Comparison of ENCODE assay signal across 11 cellular contexts in the genomic region with DNA sequence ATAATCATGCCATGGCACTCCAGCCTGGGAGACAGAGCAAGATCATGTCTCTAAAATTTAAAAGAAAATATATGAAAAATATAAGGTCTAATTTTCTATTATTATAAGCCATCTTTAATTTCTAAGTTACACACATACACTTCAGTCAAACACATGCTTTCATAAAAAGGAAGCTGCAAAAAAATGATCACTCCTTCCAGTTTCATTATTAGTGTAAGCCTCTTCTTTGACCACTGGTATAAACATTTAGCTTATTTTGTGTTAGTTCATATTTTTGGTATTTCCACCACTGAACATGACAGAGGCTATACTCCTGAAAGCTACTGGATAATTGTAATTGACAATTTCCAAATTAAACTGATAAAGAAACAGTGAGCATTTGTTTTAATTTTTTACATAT.
DNase-seq lines count a peak whose midpoint lies in the region; ATAC-seq and TF ChIP-seq lines count a peak whose summit lies in the region.
"Had no signal": no experiment of that assay in that cellular context is flagged by ENCODE, and none has a peak within 500 bp of the region (broad histone marks: within the 10 kb centered on the region; RNA-seq: fewer than 3 reads in every experiment).

No MANE protein-coding gene starts in this region.

- in situ Hi-C loops in GM13976 (cut with MboI; ENCODE audit: low sequenced_read_pairs, unreplicated experiment): no loop called here

- no peaks in the 10 kb centered on the region for H3K36me3 Mint-ChIP-seq in progenitor cell of endocrine pancreas (ENCODE audit: insufficient read depth)
- H3K36me3 Mint-ChIP-seq: activated naive CD8-positive, alpha-beta T cell had no signal

- H3K9me3 Mint-ChIP-seq in progenitor cell of endocrine pancreas (ENCODE audit: low read depth): no peaks in the 10 kb centered on the region

- TF ChIP-seq CTCF in GM13976 (IDR thresholded peaks at IDR 0.05; ENCODE audit: borderline replicate concordance, control extremely low read depth, extremely low read depth, insufficient read depth, missing control alignments) (no peak), progenitor cell of endocrine pancreas (IDR thresholded peaks at IDR 0.05; ENCODE audit: unreplicated experiment) (no peak)

- peak; percentile 59 for ATAC-seq in GM19397 (IDR thresholded peaks at IDR 0.05; ENCODE audit: unreplicated experiment)
- ATAC-seq in HG02870 (IDR thresholded peaks at IDR 0.05; ENCODE audit: unreplicated experiment): peak; percentile 77
- peak; percentile 68 for ATAC-seq in HG03558 (IDR thresholded peaks at IDR 0.05; ENCODE audit: extremely low read depth, unreplicated experiment)
- ATAC-seq: Right ventricle myocardium inferior had no signal

- H3K27me3 Mint-ChIP-seq in progenitor cell of endocrine pancreas: no peaks in the 10 kb centered on the region

- H3K4me1 Mint-ChIP-seq in progenitor cell of endocrine pancreas (ENCODE audit: low read depth): no peaks in the 10 kb centered on the region

- H3K27ac Mint-ChIP-seq in progenitor cell of endocrine pancreas: no peak overlapping the region
- H3K27ac Mint-ChIP-seq: activated naive CD8-positive, alpha-beta T cell had no signal

- no peak overlapping the region for H3K4me3 Mint-ChIP-seq in progenitor cell of endocrine pancreas (ENCODE audit: low read depth)
- H3K4me3 Mint-ChIP-seq: activated naive CD8-positive, alpha-beta T cell had no signal

- DNase-seq in GM13976 (ENCODE audit: low spot score) (peak; percentile 41), DMS153 treated with DMSO at 0.1 percent for 48 hours (lab: John Stamatoyannopoulos, UW; ENCODE audit: unreplicated experiment) (no peak), progenitor cell of endocrine pancreas (ENCODE audit: low spot score, unreplicated experiment) (no peak)
- no peak for DNase-seq in activated CD4-positive, alpha-beta T cell treated with anti-CD3 and anti-CD28 coated beads, Interleukin-2, amount 50 U/mL, for 1 hour
- no peak for DNase-seq in stimulated activated CD8-positive, alpha-beta memory T cell treated with anti-CD3 and anti-CD28 coated beads, Interleukin-4, amount 100 ng/mL, for 48 hours
- DNase-seq: NCI-H2107 had no signal
